In the genomic region with DNA sequence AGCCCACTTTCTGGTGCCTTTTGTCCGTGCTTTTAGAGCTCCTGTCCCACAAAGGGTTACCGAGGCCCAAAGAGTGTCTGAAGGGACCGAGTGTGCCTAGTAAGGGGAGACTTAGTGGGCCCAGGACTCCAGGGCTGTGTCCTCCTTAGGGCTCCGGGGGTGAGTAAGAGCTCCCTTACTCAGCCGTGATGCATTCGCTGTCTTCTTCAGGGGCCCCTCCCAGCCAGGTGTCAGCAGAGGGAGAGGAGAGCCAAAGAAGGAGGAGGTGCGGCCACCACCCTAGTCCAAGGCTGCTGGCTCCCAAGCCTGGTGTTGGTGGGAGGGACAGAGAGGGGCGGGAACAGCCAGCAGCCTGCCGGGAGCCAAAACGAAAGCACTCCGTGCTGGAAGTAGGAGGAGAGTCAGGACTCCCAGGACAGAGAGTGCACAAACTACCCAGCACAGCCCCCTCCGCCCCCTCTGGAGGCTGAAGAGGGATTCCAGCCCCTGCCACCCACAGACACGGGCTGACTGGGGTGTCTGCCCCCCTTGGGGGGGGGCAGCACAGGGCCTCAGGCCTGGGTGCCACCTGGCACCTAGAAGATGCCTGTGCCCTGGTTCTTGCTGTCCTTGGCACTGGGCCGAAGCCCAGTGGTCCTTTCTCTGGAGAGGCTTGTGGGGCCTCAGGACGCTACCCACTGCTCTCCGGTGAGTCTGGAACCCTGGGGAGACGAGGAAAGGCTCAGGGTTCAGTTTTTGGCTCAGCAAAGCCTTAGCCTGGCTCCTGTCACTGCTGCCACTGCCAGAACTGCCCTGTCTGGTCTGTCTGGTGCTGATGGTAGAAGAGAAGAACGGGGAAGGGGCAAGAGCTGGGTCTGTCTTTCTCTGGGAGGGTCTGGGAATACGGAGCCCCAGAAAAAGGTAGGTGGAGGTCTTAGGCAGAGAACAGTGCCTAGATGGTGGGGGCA, we compare ENCODE assay signal across 1 cellular context.
TF ChIP-seq lines count a peak whose summit lies in the region.

A gene with protein sequence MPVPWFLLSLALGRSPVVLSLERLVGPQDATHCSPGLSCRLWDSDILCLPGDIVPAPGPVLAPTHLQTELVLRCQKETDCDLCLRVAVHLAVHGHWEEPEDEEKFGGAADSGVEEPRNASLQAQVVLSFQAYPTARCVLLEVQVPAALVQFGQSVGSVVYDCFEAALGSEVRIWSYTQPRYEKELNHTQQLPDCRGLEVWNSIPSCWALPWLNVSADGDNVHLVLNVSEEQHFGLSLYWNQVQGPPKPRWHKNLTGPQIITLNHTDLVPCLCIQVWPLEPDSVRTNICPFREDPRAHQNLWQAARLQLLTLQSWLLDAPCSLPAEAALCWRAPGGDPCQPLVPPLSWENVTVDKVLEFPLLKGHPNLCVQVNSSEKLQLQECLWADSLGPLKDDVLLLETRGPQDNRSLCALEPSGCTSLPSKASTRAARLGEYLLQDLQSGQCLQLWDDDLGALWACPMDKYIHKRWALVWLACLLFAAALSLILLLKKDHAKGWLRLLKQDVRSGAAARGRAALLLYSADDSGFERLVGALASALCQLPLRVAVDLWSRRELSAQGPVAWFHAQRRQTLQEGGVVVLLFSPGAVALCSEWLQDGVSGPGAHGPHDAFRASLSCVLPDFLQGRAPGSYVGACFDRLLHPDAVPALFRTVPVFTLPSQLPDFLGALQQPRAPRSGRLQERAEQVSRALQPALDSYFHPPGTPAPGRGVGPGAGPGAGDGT (plus strand): TSS at position 365 of the 947 bp plus-strand sequence. CDS start 218 bp downstream, at position 583.

TF ChIP-seq in H1, 55 proteins besides CTCF, POLR2A, EP300 and RAD21:
- TF ChIP-seq E2F6 (IDR thresholded peaks at IDR 0.05) (peak; percentile 58), POLR2AphosphoS5 (IDR thresholded peaks at IDR 0.05; ENCODE audit: low read depth, low read length) (no peak), CREB1 (IDR thresholded peaks at IDR 0.05) (no peak)
TF ChIP-seq in H1: peak in this region for 1.
